8 cellular contexts compared by ENCODE assay signal in genomic region chr4:75916091-75916661, GRCh38. TPM values are rescaled to one million over a fixed set of nuclear protein-coding genes. Genes with fewer than 3 reads are reported as not detected.
DNase-seq lines count a peak whose midpoint lies in the region; ATAC-seq, FAIRE-seq and TF ChIP-seq lines count a peak whose summit lies in the region.

No MANE protein-coding gene starts in this region.

- H3K27me3 ChIP-seq in CD4-positive, alpha-beta T cell (ENCODE audit: control insufficient read depth, insufficient read depth, low read length) = no peaks in the 10 kb centered on the region
- no peaks in the 10 kb centered on the region for H3K27me3 ChIP-seq in HepG2 (ENCODE audit: control insufficient read depth in 1 of 2, insufficient read depth in 2 of 2, low read length in 2 of 2)

- CTCF ChIA-PET in CD4-positive, alpha-beta T cell (lab: Charles Lee) = interaction anchor here (0.6 to 1.5 kb wide), 3 partner anchors 9 to 31 kb away, joined by 3 to 6 read pairs (median 4); no protein-coding TSS in a partner anchor
- CTCF ChIA-PET in HepG2 (lab: Yijun Ruan, JAX; ENCODE audit: low intra/inter-chr PET ratio, low total read pairs) = interaction anchor here (0.8 to 2.6 kb wide), 3 partner anchors 25 to 153 kb away, joined by 3 to 14 read pairs (median 6); partner anchors contain the start of gene NAAA

- peak; percentile 75 for TF ChIP-seq CTCF in CD4-positive, alpha-beta T cell (IDR thresholded peaks at IDR 0.05)
- peak; percentile 72 for TF ChIP-seq CTCF in HepG2 (CRISPR knock-in tag; IDR thresholded peaks at IDR 0.05)

- in situ Hi-C loops in HepG2 (cut with HindIII; ENCODE audit: extremely low pct_ligation_motif_present, low pct_unique_long_range_greater_than_20kb) = no loop called here

- POLR2A ChIA-PET in CD4-positive, alpha-beta T cell (lab: Charles Lee) = interaction anchor here (0.6 to 0.9 kb wide), 2 partner anchors 23 to 402 kb away, joined by 3 read pairs; no protein-coding TSS in a partner anchor
- POLR2A ChIA-PET in HepG2 (lab: Yijun Ruan, JAX) = interaction anchor here (1.5 kb wide), 1 partner anchor 25 kb away, joined by 5 read pairs; the partner anchor contains the start of gene NAAA

- H3K4me3 Mint-ChIP-seq in CD4-positive, alpha-beta T cell = no peak overlapping the region

- TF ChIP-seq EP300 in HepG2 (IDR thresholded peaks at IDR 0.05; ENCODE audit: low read depth in 2 of 2, low read length in 2 of 2) = no peak
- TF ChIP-seq EP300 in HepG2 (CRISPR knock-in tag; IDR thresholded peaks at IDR 0.05; ENCODE audit: borderline replicate concordance) = no peak

- H3K9ac ChIP-seq in HepG2 (ENCODE audit: insufficient read depth, low read depth, low read length) = no peak overlapping the region

- no peak overlapping the region for H3K27ac ChIP-seq in CD4-positive, alpha-beta T cell (ENCODE audit: low read depth, low read length)
- H3K27ac ChIP-seq in HepG2 (ENCODE audit: extremely low read length, insufficient read depth, low read length) = peak overlapping the region; percentile 8

- BruUV-seq in HepG2 (replicated peaks; lab: Mats Ljungman, UMichigan) = no TSS peak

- peaks cover 3% of the 10 kb centered on the region for H3K9me3 Mint-ChIP-seq in CD4-positive, alpha-beta T cell

- no peak overlapping the region for H3K27ac Mint-ChIP-seq in CD4-positive, alpha-beta T cell

- H3K4me3 ChIP-seq in HepG2 (replicated peaks in 1 of 3; ENCODE audit: insufficient read depth in 1 of 3, low read depth in 2 of 3, low read length in 3 of 3) = no peak overlapping the region

- 83% methylated on average over 1 of the region's 1 CpG for WGBS in HepG2 (ENCODE audit: low lambda C conversion rate)

- TF ChIP-seq POLR2A in HepG2 (IDR thresholded peaks at IDR 0.05; ENCODE audit: insufficient read depth in 1 of 2, low read depth in 2 of 2, low read length in 2 of 2) = no peak

- H3K36me3 ChIP-seq in HepG2 (replicated peaks in 1 of 2; ENCODE audit: control insufficient read depth in 1 of 2, insufficient read depth in 2 of 2, low read length in 2 of 2) = peaks cover 6 to 9% of the 10 kb centered on the region in 2 experiments; a peak in 3 of 5 replicates

- no peaks in the 10 kb centered on the region for H4K20me1 ChIP-seq in HepG2 (ENCODE audit: insufficient read depth, low read length)

- FAIRE-seq in HepG2 (lab: Jason Lieb, UNC) (peak; percentile 91), urothelium cell line (lab: Jason Lieb, UNC) (no peak)

- H3K4me2 ChIP-seq in HepG2 (ENCODE audit: low read depth, low read length) = no peak overlapping the region

- no peaks in the 10 kb centered on the region for H3K27me3 Mint-ChIP-seq in CD4-positive, alpha-beta T cell

- DNase-seq in CD4-positive, alpha-beta T cell = peak in 1 of 10 experiments; percentile 20
- peak; percentile 72 for DNase-seq in RKO (ENCODE audit: low spot score)
- peak; percentile 38 for DNase-seq in cerebellar cortex (ENCODE audit: low spot score)
- peak; percentile 25 for DNase-seq in HepG2 (ENCODE audit: low spot score)
- DNase-seq in urothelium cell line (ENCODE audit: low spot score) = peak; percentile 60
- no peak for DNase-seq in activated effector memory CD4-positive, alpha-beta T cell treated with Interleukin-2 at 50 U/mL for 16 hours

- no peak overlapping the region for H2AFZ ChIP-seq in HepG2 (ENCODE audit: low read length)

- no peaks in the 10 kb centered on the region for H3K9me3 ChIP-seq in CD4-positive, alpha-beta T cell (ENCODE audit: control insufficient read depth, low read length)
- H3K9me3 ChIP-seq in HepG2 (ENCODE audit: low read length) = 0 out of 2 replicates have a peak, but pooled peaks cover under 1% of the 10 kb centered on the region

- ATAC-seq in CD4-positive, alpha-beta T cell (ENCODE audit: poor library complexity) = peak; percentile 63
- peak; percentile 79 for ATAC-seq in GM18498 (IDR thresholded peaks at IDR 0.05; ENCODE audit: unreplicated experiment)
- peak; percentile 77 for ATAC-seq in HG03460 (IDR thresholded peaks at IDR 0.05; ENCODE audit: unreplicated experiment)
- peak; percentile 88 for ATAC-seq in HepG2

- peak; percentile 24; the same call in 1 of the 2 replicates for TF ChIP-seq RAD21 in HepG2 (CRISPR knock-in tag; IDR thresholded peaks at IDR 0.05)

- peaks cover 79% of the 10 kb centered on the region for H3K36me3 Mint-ChIP-seq in CD4-positive, alpha-beta T cell (ENCODE audit: low read depth)

- no peaks in the 10 kb centered on the region for H3K79me2 ChIP-seq in HepG2 (ENCODE audit: insufficient read depth, low read length)

- no peaks in the 10 kb centered on the region for H3K4me1 Mint-ChIP-seq in CD4-positive, alpha-beta T cell (ENCODE audit: low read depth)

- intact Hi-C loops in CD4-positive, alpha-beta T cell (cut with DNase I, micrococcal nuclease) = loop anchor here (2.0 to 5.0 kb wide), 2 partner anchors 151 kb away; no protein-coding TSS in a partner anchor
- intact Hi-C loops in HepG2 (cut with micrococcal nuclease; ENCODE audit: unreplicated experiment) = loop anchor here (1.0 to 5.0 kb wide), 4 partner anchors 25 to 171 kb away; partner anchors contain the start of gene NAAA

- H3K4me1 ChIP-seq in HepG2 (ENCODE audit: insufficient read depth, low read length) = peaks cover 5% of the 10 kb centered on the region

TF ChIP-seq in HepG2, 621 proteins besides CTCF, POLR2A, EP300 and RAD21:
- TF ChIP-seq SMC3 (IDR thresholded peaks at IDR 0.05; ENCODE audit: low read length) = peak; percentile 70
- 0 out of 2 replicates have a peak, but pooled peaks have one; percentile 18 for TF ChIP-seq IRF2 (CRISPR knock-in tag; IDR thresholded peaks at IDR 0.05)
- TF ChIP-seq STAG1 (CRISPR knock-in tag; IDR thresholded peaks at IDR 0.05) = peak; percentile 65
- TF ChIP-seq CBX2 (IDR thresholded peaks at IDR 0.05; ENCODE audit: low read depth, low read length) = no peak
- TF ChIP-seq CBX2 (CRISPR knock-in tag; IDR thresholded peaks at IDR 0.05; ENCODE audit: low read depth) = no peak

RNA-seq across cellular contexts. Expression of gene PPEF2, which starts 13.9 kb away (rescaled TPM):
- under 1 TPM; 0.49 to 0.56 TPM for total RNA-seq in CD4-positive, alpha-beta T cell
- total RNA-seq in HepG2 (2016; rRNA removed; fragmentation: Illumina TruSeq; extraction: Trizol) = not detected in 2 replicates
- not detected in 2 replicates for total RNA-seq in HepG2 (2016; cell fraction: cytosol; rRNA removed; fragmentation: Illumina TruSeq; extraction: Trizol; ENCODE audit: low read depth)
- not detected in 2 replicates for total RNA-seq in HepG2 (2016; cell fraction: insoluble cytoplasmic fraction; rRNA removed; fragmentation: Illumina TruSeq; extraction: Trizol)
- total RNA-seq in HepG2 (2016; cell fraction: membrane; rRNA removed; fragmentation: Illumina TruSeq; extraction: Trizol) = not detected in 2 replicates
- not detected in 2 replicates for total RNA-seq in HepG2 (2016; cell fraction: nucleus; rRNA removed; fragmentation: Illumina TruSeq; extraction: Trizol)
- polyA plus RNA-seq in HepG2 (2011; rRNA removed) = 0.01 and 0.04 TPM in 2 replicates
- polyA plus RNA-seq in HepG2 (2011; cell fraction: cytosol; rRNA removed) = not detected in 2 replicates
- polyA plus RNA-seq in HepG2 (2011; cell fraction: nucleus; rRNA removed) = 0.10 and 0.14 TPM in 2 replicates
- polyA plus RNA-seq in HepG2 (2012) = not detected in 2 replicates
- not detected in 2 replicates for polyA plus RNA-seq in HepG2 (2016; cell fraction: cytosol; fragmentation: Illumina TruSeq; extraction: Trizol; ENCODE audit: low read depth)
- not detected in 2 replicates for polyA plus RNA-seq in HepG2 (2016; cell fraction: insoluble cytoplasmic fraction; fragmentation: Illumina TruSeq; extraction: Trizol; ENCODE audit: low read depth)
- not detected in 2 replicates for polyA plus RNA-seq in HepG2 (2016; cell fraction: membrane; fragmentation: Illumina TruSeq; extraction: Trizol; ENCODE audit: low read depth)
- polyA plus RNA-seq in HepG2 (2016; cell fraction: nucleus; fragmentation: Illumina TruSeq; extraction: Trizol; ENCODE audit: insufficient read depth, low read depth) = not detected in 2 replicates
- polyA minus RNA-seq in HepG2 (2011; rRNA and poly(A)+ RNA removed; ENCODE audit: low replicate concordance) = not detected in 2 replicates
- not detected in 2 replicates for polyA minus RNA-seq in HepG2 (2011; cell fraction: cytosol; rRNA and poly(A)+ RNA removed)
- not detected in 2 replicates for polyA minus RNA-seq in HepG2 (2011; cell fraction: nucleus; rRNA and poly(A)+ RNA removed)

RNA-seq across cellular contexts. Expression of gene NAAA, which starts 24.6 kb away (rescaled TPM):
- 10 to 100 TPM; 32.6 to 33.3 TPM for total RNA-seq in CD4-positive, alpha-beta T cell
- 11.7 and 24.6 TPM in 2 replicates for total RNA-seq in HepG2 (2016; rRNA removed; fragmentation: Illumina TruSeq; extraction: Trizol)
- 5.7 and 7.9 TPM in 2 replicates for total RNA-seq in HepG2 (2016; cell fraction: cytosol; rRNA removed; fragmentation: Illumina TruSeq; extraction: Trizol; ENCODE audit: low read depth)
- 13.0 and 26.7 TPM in 2 replicates for total RNA-seq in HepG2 (2016; cell fraction: insoluble cytoplasmic fraction; rRNA removed; fragmentation: Illumina TruSeq; extraction: Trizol)
- total RNA-seq in HepG2 (2016; cell fraction: membrane; rRNA removed; fragmentation: Illumina TruSeq; extraction: Trizol) = 8.6 and 10.7 TPM in 2 replicates
- 19.9 and 25.7 TPM in 2 replicates for total RNA-seq in HepG2 (2016; cell fraction: nucleus; rRNA removed; fragmentation: Illumina TruSeq; extraction: Trizol)
- 20.4 and 22.4 TPM in 2 replicates for polyA plus RNA-seq in HepG2 (2011; rRNA removed)
- 22.3 and 22.8 TPM in 2 replicates for polyA plus RNA-seq in HepG2 (2011; cell fraction: cytosol; rRNA removed)
- 14.0 and 16.1 TPM in 2 replicates for polyA plus RNA-seq in HepG2 (2011; cell fraction: nucleus; rRNA removed)
- polyA plus RNA-seq in HepG2 (2012) = 9.9 and 10.4 TPM in 2 replicates
- 4.8 and 5.8 TPM in 2 replicates for polyA plus RNA-seq in HepG2 (2016; cell fraction: cytosol; fragmentation: Illumina TruSeq; extraction: Trizol; ENCODE audit: low read depth)
- 12.0 and 15.6 TPM in 2 replicates for polyA plus RNA-seq in HepG2 (2016; cell fraction: insoluble cytoplasmic fraction; fragmentation: Illumina TruSeq; extraction: Trizol; ENCODE audit: low read depth)
- polyA plus RNA-seq in HepG2 (2016; cell fraction: membrane; fragmentation: Illumina TruSeq; extraction: Trizol; ENCODE audit: low read depth) = 5.7 and 9.8 TPM in 2 replicates
- 39.7 and 40.4 TPM in 2 replicates for polyA plus RNA-seq in HepG2 (2016; cell fraction: nucleus; fragmentation: Illumina TruSeq; extraction: Trizol; ENCODE audit: insufficient read depth, low read depth)
- 23.2 and 29.3 TPM in 2 replicates for polyA minus RNA-seq in HepG2 (2011; rRNA and poly(A)+ RNA removed; ENCODE audit: low replicate concordance)
- 8.3 and 11.3 TPM in 2 replicates for polyA minus RNA-seq in HepG2 (2011; cell fraction: cytosol; rRNA and poly(A)+ RNA removed)
- polyA minus RNA-seq in HepG2 (2011; cell fraction: nucleus; rRNA and poly(A)+ RNA removed) = 15.3 and 17.0 TPM in 2 replicates
